In genomic region chr5:68883441-68883840, GRCh38 we compare ENCODE assay signal across 9 cellular contexts.
"Had no signal": no experiment of that assay in that cellular context is flagged by ENCODE, and none has a peak within 500 bp of the region (broad histone marks: within the 10 kb centered on the region; RNA-seq: fewer than 3 reads in every experiment).

No MANE protein-coding gene starts in this region.

- ATAC-seq: pancreas had no signal

- H3K27ac ChIP-seq: colonic mucosa, esophagus muscularis mucosa, pancreas, thoracic aorta had no signal

- DNase-seq: activated CD4-positive, alpha-beta T cell treated with anti-CD3 and anti-CD28 coated beads, Interleukin-2, amount 50 U/mL, for 1 hour; activated CD8-positive, alpha-beta memory T cell treated with anti-CD3 and anti-CD28 coated beads for 24 hours; colonic mucosa; immature natural killer cell; stimulated activated CD4-positive, alpha-beta T cell treated with anti-CD3 and anti-CD28 coated beads, Interleukin-1b, Interleukin-23, amount 100 ng/mL, for 48 hours had no signal

- H3K9me3 ChIP-seq: colonic mucosa, esophagus muscularis mucosa, pancreas, thoracic aorta had no signal

- H3K4me1 ChIP-seq: colonic mucosa, esophagus muscularis mucosa, pancreas had no signal

- H3K27ac Mint-ChIP-seq: immature natural killer cell had no signal

- H3K4me3 ChIP-seq: colonic mucosa, esophagus muscularis mucosa, pancreas, thoracic aorta had no signal

- H3K36me3 Mint-ChIP-seq: immature natural killer cell had no signal

- H3K27me3 Mint-ChIP-seq: activated naive CD4-positive, alpha-beta T cell treated with anti-CD3 and anti-CD28 coated beads, Interleukin-2, amount 10 ng/mL, durations not matched to agents 7 days and 5 days had no signal

- H3K4me3 Mint-ChIP-seq: activated naive CD4-positive, alpha-beta T cell treated with anti-CD3 and anti-CD28 coated beads, Interleukin-2, amount 10 ng/mL, durations not matched to agents 7 days and 5 days; immature natural killer cell had no signal

- FAIRE-seq: pancreas had no signal

- H3K36me3 ChIP-seq: colonic mucosa, esophagus muscularis mucosa, pancreas, thoracic aorta had no signal

- H3K4me1 Mint-ChIP-seq: immature natural killer cell had no signal

- H3K27me3 ChIP-seq: colonic mucosa, esophagus muscularis mucosa, pancreas had no signal

- H3K9me3 Mint-ChIP-seq: immature natural killer cell had no signal
